In the genomic region with DNA sequence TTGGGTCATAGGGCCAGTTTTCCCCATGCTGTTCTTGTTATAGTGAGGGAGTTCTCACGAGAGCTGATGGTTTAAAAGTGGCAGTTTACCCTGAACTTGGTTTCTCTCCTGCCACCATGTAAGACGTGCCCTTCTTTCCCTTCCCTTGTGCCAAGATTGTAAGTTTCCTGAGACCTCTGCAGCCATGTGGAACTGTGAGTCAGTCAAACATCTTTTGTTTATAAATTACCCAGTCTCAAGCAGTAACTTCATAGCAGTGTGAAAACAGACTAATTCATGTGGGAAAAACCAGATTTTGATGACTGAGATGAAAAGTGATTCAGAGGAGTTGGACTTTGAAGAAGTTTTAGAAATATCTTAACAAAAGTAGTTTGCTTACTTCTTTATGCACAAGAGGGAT, we compare ENCODE assay signal across 1 cellular context.
TF ChIP-seq lines count a peak whose summit lies in the region.

No MANE protein-coding gene starts in this region.

TF ChIP-seq in HCT116, 20 proteins besides CTCF, POLR2A, EP300 and RAD21 (continued from another document):
- TF ChIP-seq, protein P1, sequence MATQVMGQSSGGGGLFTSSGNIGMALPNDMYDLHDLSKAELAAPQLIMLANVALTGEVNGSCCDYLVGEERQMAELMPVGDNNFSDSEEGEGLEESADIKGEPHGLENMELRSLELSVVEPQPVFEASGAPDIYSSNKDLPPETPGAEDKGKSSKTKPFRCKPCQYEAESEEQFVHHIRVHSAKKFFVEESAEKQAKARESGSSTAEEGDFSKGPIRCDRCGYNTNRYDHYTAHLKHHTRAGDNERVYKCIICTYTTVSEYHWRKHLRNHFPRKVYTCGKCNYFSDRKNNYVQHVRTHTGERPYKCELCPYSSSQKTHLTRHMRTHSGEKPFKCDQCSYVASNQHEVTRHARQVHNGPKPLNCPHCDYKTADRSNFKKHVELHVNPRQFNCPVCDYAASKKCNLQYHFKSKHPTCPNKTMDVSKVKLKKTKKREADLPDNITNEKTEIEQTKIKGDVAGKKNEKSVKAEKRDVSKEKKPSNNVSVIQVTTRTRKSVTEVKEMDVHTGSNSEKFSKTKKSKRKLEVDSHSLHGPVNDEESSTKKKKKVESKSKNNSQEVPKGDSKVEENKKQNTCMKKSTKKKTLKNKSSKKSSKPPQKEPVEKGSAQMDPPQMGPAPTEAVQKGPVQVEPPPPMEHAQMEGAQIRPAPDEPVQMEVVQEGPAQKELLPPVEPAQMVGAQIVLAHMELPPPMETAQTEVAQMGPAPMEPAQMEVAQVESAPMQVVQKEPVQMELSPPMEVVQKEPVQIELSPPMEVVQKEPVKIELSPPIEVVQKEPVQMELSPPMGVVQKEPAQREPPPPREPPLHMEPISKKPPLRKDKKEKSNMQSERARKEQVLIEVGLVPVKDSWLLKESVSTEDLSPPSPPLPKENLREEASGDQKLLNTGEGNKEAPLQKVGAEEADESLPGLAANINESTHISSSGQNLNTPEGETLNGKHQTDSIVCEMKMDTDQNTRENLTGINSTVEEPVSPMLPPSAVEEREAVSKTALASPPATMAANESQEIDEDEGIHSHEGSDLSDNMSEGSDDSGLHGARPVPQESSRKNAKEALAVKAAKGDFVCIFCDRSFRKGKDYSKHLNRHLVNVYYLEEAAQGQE (IDR thresholded peaks at IDR 0.05; ENCODE audit: low read depth), result no peak
